1 cellular context compared by ENCODE assay signal in genomic region chr13:28357846-28358496, GRCh38.
TF ChIP-seq lines count a peak whose summit lies in the region.

No MANE protein-coding gene starts in this region.

TF ChIP-seq in GM12878, 131 proteins besides CTCF, POLR2A, EP300 and RAD21 (continued from another document):
- TF ChIP-seq, protein P1, sequence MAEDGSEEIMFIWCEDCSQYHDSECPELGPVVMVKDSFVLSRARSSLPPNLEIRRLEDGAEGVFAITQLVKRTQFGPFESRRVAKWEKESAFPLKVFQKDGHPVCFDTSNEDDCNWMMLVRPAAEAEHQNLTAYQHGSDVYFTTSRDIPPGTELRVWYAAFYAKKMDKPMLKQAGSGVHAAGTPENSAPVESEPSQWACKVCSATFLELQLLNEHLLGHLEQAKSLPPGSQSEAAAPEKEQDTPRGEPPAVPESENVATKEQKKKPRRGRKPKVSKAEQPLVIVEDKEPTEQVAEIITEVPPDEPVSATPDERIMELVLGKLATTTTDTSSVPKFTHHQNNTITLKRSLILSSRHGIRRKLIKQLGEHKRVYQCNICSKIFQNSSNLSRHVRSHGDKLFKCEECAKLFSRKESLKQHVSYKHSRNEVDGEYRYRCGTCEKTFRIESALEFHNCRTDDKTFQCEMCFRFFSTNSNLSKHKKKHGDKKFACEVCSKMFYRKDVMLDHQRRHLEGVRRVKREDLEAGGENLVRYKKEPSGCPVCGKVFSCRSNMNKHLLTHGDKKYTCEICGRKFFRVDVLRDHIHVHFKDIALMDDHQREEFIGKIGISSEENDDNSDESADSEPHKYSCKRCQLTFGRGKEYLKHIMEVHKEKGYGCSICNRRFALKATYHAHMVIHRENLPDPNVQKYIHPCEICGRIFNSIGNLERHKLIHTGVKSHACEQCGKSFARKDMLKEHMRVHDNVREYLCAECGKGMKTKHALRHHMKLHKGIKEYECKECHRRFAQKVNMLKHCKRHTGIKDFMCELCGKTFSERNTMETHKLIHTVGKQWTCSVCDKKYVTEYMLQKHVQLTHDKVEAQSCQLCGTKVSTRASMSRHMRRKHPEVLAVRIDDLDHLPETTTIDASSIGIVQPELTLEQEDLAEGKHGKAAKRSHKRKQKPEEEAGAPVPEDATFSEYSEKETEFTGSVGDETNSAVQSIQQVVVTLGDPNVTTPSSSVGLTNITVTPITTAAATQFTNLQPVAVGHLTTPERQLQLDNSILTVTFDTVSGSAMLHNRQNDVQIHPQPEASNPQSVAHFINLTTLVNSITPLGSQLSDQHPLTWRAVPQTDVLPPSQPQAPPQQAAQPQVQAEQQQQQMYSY (CRISPR knock-in tag; IDR thresholded peaks at IDR 0.05) = no peak
- TF ChIP-seq JUNB (IDR thresholded peaks at IDR 0.05) = no peak
